In genomic region chr10:17989908-17990767, GRCh38 we compare ENCODE assay signal across 8 cellular contexts. TPM values are rescaled to one million over a fixed set of nuclear protein-coding genes. Genes with fewer than 3 reads are reported as not detected.
DNase-seq lines count a peak whose midpoint lies in the region; ATAC-seq and TF ChIP-seq lines count a peak whose summit lies in the region.

No MANE protein-coding gene starts in this region.

- intact Hi-C loops in tibial artery (cut with DNase I; ENCODE audit: low total_unique reads): no loop called here

- H3K27me3 ChIP-seq in tibial artery: no peaks in the 10 kb centered on the region

- ATAC-seq in GM19438 (IDR thresholded peaks at IDR 0.05; ENCODE audit: low read depth, unreplicated experiment) (peak; percentile 66), HG03175 (IDR thresholded peaks at IDR 0.05; ENCODE audit: unreplicated experiment) (peak; percentile 87)

- no peaks in the 10 kb centered on the region for H3K9me3 ChIP-seq in tibial artery

- TF ChIP-seq CTCF in tibial artery (IDR thresholded peaks at IDR 0.05): no peak

- DNase-seq in A172 (ENCODE audit: low spot score) (peak; percentile 90), amniotic epithelial cell (ENCODE audit: low read depth) (peak; percentile 80), tibial artery (no peak), HuH-7.5 (ENCODE audit: low spot score) (no peak)
- no peak for DNase-seq in stimulated activated CD4-positive, alpha-beta T cell treated with anti-CD3 and anti-CD28 coated beads, Interleukin-4, amount 100 ng/mL, for 1 hour
- no peak for DNase-seq in activated T-cell treated with anti-CD3 and anti-CD28 coated beads, Interleukin-2, amount 50 U/mL, for 1 hour

- H3K4me1 ChIP-seq in tibial artery: no peaks in the 10 kb centered on the region

- no peak overlapping the region for H3K27ac ChIP-seq in tibial artery

- H3K36me3 ChIP-seq in tibial artery: no peaks in the 10 kb centered on the region

- H3K4me3 ChIP-seq in tibial artery: no peak overlapping the region

RNA-seq across cellular contexts. Expression of gene SLC39A12, which starts 38.4 kb away (rescaled TPM):
- total RNA-seq in A172 (2014; rRNA removed; shearing (Covaris generic)): not detected in 2 replicates

Comparison
In these comparisons a context has a peak if more than half of its experiments do, and no peak if none do; other contexts are left out.
1. DNase-seq: peak in A172 (single experiment) and amniotic epithelial cell (single experiment); none in stimulated activated CD4-positive, alpha-beta T cell treated with anti-CD3 and anti-CD28 coated beads, Interleukin-4, amount 100 ng/mL, for 1 hour (single experiment), tibial artery (0 of 2), activated T-cell treated with anti-CD3 and anti-CD28 coated beads, Interleukin-2, amount 50 U/mL, for 1 hour (single experiment) and HuH-7.5 (single experiment).